8 cellular contexts compared by ENCODE assay signal in genomic region chr12:48903982-48904411, GRCh38. TPM values are rescaled to one million over a fixed set of nuclear protein-coding genes. Genes with fewer than 3 reads are reported as not detected.
A peak's percentile ranks its signal among the peaks of the same experiment; 100 is the strongest.
DNase-seq lines count a peak whose midpoint lies in the region; FAIRE-seq and TF ChIP-seq lines count a peak whose summit lies in the region.

No MANE protein-coding gene starts in this region.

- no peaks in the 10 kb centered on the region for H3K9me3 ChIP-seq in breast epithelium

- peak; percentile 60 for DNase-seq in DMS79 treated with DMSO at 0.1 percent for 48 hours (lab: John Stamatoyannopoulos, UW)
- peak; percentile 72 for DNase-seq in HFF-Myc (ENCODE audit: extremely low read depth, low read depth)
- peak; percentile 24 for DNase-seq in NCI-H1694 treated with DMSO at 0.1 percent for 48 hours (lab: John Stamatoyannopoulos, UW)
- peak; percentile 60 to 65 for DNase-seq in breast epithelium (ENCODE audit: low spot score in 2 of 2)
- peak; percentile 78 for DNase-seq in stimulated activated CD4-positive, alpha-beta T cell treated with anti-CD3 and anti-CD28 coated beads, Interleukin-12 subunit alpha, Interleukin-12 subunit beta, amount 100 ng/mL, for 4 hours
- DNase-seq in NCI-H345 (lab: John Stamatoyannopoulos, UW), result no peak

- H3K4me3 ChIP-seq in HFF-Myc (replicated peaks; ENCODE audit: low read depth, low read length) (peak overlapping the region; percentile 45), WI38 (ENCODE audit: low read depth, low read length) (peak overlapping the region; percentile 53), breast epithelium (peak overlapping the region; percentile 37 to 62 (median 50))

- intact Hi-C loops in breast epithelium (cut with DNase I; ENCODE audit: low total_unique reads), result no loop called here

- TF ChIP-seq POLR2A in breast epithelium (IDR thresholded peaks at IDR 0.05), result no peak

- FAIRE-seq in islet of Langerhans (lab: Jason Lieb, UNC), result peak; percentile 55

- H3K27me3 ChIP-seq in breast epithelium, result no peaks in the 10 kb centered on the region

- no peaks in the 10 kb centered on the region for H3K4me1 ChIP-seq in breast epithelium

- TF ChIP-seq CTCF in HFF-Myc (IDR thresholded peaks at IDR 0.05; ENCODE audit: low read depth, low read length, missing control alignments) (peak; percentile 87), WI38 (IDR thresholded peaks at IDR 0.05; ENCODE audit: low read depth, low read length) (peak; percentile 59), breast epithelium (IDR thresholded peaks at IDR 0.05) (peak in 2 of 3 donors; percentile 23 to 31)

- no peak overlapping the region for H3K27ac ChIP-seq in breast epithelium

- no peaks in the 10 kb centered on the region for H3K36me3 ChIP-seq in breast epithelium

RNA-seq across cellular contexts. Expression of gene FKBP11, which starts 21.3 kb away (rescaled TPM):
- total RNA-seq in breast epithelium, result 10 to 100 TPM in 2 of 3 donors, 1 to 10 TPM in 1; 3.7 to 15.7 (median 13.5) TPM

RNA-seq across cellular contexts. Expression of gene RND1, which starts 38.3 kb away (rescaled TPM):
- 1 to 10 TPM; 1.1 to 5.4 (median 3.3) TPM for total RNA-seq in breast epithelium

RNA-seq across cellular contexts. Expression of gene DDX23, which starts 52.0 kb away (rescaled TPM):
- total RNA-seq in breast epithelium, result 10 to 100 TPM; 65.4 to 89.9 (median 76.0) TPM

RNA-seq across cellular contexts. Expression of gene ARF3, which starts 53.3 kb away (rescaled TPM):
- total RNA-seq in breast epithelium, result 10 to 100 TPM; 65.2 to 86.2 (median 75.2) TPM

Comparison
In these comparisons a context has a peak if more than half of its experiments do, and no peak if none do; other contexts are left out.
1. CTCF ChIP-seq: peak in every context shown above with its lines; median percentile 87 in HFF-Myc; 59 in WI38; 27 in breast epithelium.